ENCODE assay signal across 8 cellular contexts in genomic region chr17:41695954-41696720, GRCh38. TPM values are rescaled to one million over a fixed set of nuclear protein-coding genes. Genes with fewer than 3 reads are reported as not detected.
DNase-seq lines count a peak whose midpoint lies in the region; ATAC-seq and TF ChIP-seq lines count a peak whose summit lies in the region.

No MANE protein-coding gene starts in this region.

- in situ Hi-C loops in mammary epithelial cell (cut with MboI; ENCODE audit: low sequenced_read_pairs in 2 of 2) = no loop called here

- no TSS peak for BruUV-seq in mammary epithelial cell (replicated peaks; lab: Mats Ljungman, UMichigan)

- 55% methylated on average over 10 of the region's 10 CpGs for WGBS in mammary epithelial cell (ENCODE audit: low coverage, missing lambda C conversion rate)

- H2AFZ ChIP-seq in mammary epithelial cell (ENCODE audit: low read depth, low read length) = no peak overlapping the region

- H3K79me2 ChIP-seq in mammary epithelial cell (ENCODE audit: insufficient read depth, low read length) = peaks cover 3% of the 10 kb centered on the region

- CTCF ChIA-PET in mammary epithelial cell (lab: Charles Lee; ENCODE audit: low non-redundant PET) = interaction anchor here (0.6 to 0.8 kb wide), 2 partner anchors 22 to 264 kb away, joined by 6 to 10 read pairs; no protein-coding TSS in a partner anchor

- no peak overlapping the region for H3K4me3 ChIP-seq in WI38 (ENCODE audit: low read depth, low read length)
- H3K4me3 ChIP-seq in mammary epithelial cell (replicated peaks in 1 of 3; ENCODE audit: insufficient read depth in 1 of 3, low read depth in 2 of 3, low read length in 3 of 3) = no peak overlapping the region
- no peak overlapping the region for H3K4me3 ChIP-seq in left lung

- peak; percentile 70 for TF ChIP-seq CTCF in WI38 (IDR thresholded peaks at IDR 0.05; ENCODE audit: low read depth, low read length)
- peak; percentile 80 to 89 for TF ChIP-seq CTCF in mammary epithelial cell (conservative IDR thresholded peaks at IDR 0.05 in 1 of 2, IDR thresholded peaks at IDR 0.05 in 1 of 2; ENCODE audit: extremely low read depth in 1 of 2, insufficient read depth in 1 of 2, low read depth in 1 of 2, low read length in 2 of 2)
- peak; percentile 66 to 81 for TF ChIP-seq CTCF in left lung (IDR thresholded peaks at IDR 0.05)

- H3K36me3 ChIP-seq in mammary epithelial cell (ENCODE audit: insufficient read depth, low read length) (peaks cover 18% of the 10 kb centered on the region), left lung (peaks cover 3 to 45% of the 10 kb centered on the region in 2 donors)

- peaks cover 2% of the 10 kb centered on the region for H3K4me1 ChIP-seq in mammary epithelial cell (ENCODE audit: insufficient read depth, low read length)
- H3K4me1 ChIP-seq in left lung = peaks cover 8 to 46% of the 10 kb centered on the region in 2 donors

- no peak overlapping the region for H3K27ac ChIP-seq in mammary epithelial cell (ENCODE audit: insufficient read depth, low read depth, low read length)
- no peak overlapping the region for H3K27ac ChIP-seq in left lung

- ATAC-seq in left lung = peak; percentile 77
- no peak for ATAC-seq in HG03520 (IDR thresholded peaks at IDR 0.05; ENCODE audit: unreplicated experiment)

- peaks cover 6% of the 10 kb centered on the region for H4K20me1 ChIP-seq in mammary epithelial cell (ENCODE audit: insufficient read depth, low read length)

- dilution Hi-C loops in mammary epithelial cell (cut with HindIII; ENCODE audit: low sequenced_read_pairs) = no loop called here

- no peaks in the 10 kb centered on the region for H3K27me3 ChIP-seq in mammary epithelial cell (ENCODE audit: insufficient read depth, low read length)
- no peaks in the 10 kb centered on the region for H3K27me3 ChIP-seq in left lung

- intact Hi-C loops in mammary epithelial cell (cut with micrococcal nuclease) = loop anchor here (1.0 to 2.0 kb wide), 2 partner anchors 21 to 105 kb away; no protein-coding TSS in a partner anchor
- intact Hi-C loops in left lung (cut with DNase I) = no loop called here

- H3K4me2 ChIP-seq in mammary epithelial cell (ENCODE audit: insufficient read depth, low read depth, low read length) = no peak overlapping the region

- no peak overlapping the region for H3K9ac ChIP-seq in mammary epithelial cell (ENCODE audit: insufficient read depth, low read length)

- peak; percentile 78 for DNase-seq in activated gamma-delta T cell treated with Interleukin-2 at 50 U/mL for 16 hours
- DNase-seq in activated gamma-delta T cell (lab: John Stamatoyannopoulos, UW) = no peak
- peak; percentile 23 for DNase-seq in NCI-H2196 treated with DMSO at 0.1 percent for 48 hours (lab: John Stamatoyannopoulos, UW; ENCODE audit: unreplicated experiment)
- peak; percentile 58 for DNase-seq in mammary epithelial cell
- DNase-seq in left lung = peak in 1 of 2 donors; percentile 70
- DNase-seq in stimulated activated CD4-positive, alpha-beta T cell treated with anti-CD3 and anti-CD28 coated beads, TNF-alpha, amount 100 ng/mL, for 4 hours (ENCODE audit: low read depth in 3 of 3) = peak; percentile 43 to 70 (median 44)

- no peaks in the 10 kb centered on the region for H3K9me3 ChIP-seq in mammary epithelial cell (replicated peaks; ENCODE audit: insufficient read depth, low read length)
- H3K9me3 ChIP-seq in left lung = no peaks in the 10 kb centered on the region

RNA-seq across cellular contexts. Expression of gene EIF1, which starts 7.5 kb away (rescaled TPM):
- total RNA-seq in mammary epithelial cell = 100 to 1,000 TPM in 1 of 2 donors, 10 to 100 TPM in 1; 78.9 to 981 TPM
- 108 TPM for polyA plus RNA-seq in mammary epithelial cell
- 399 TPM for polyA minus RNA-seq in mammary epithelial cell
- total RNA-seq in left lung = 100 to 1,000 TPM; 728 to 773 TPM

RNA-seq across cellular contexts. Expression of gene GAST, which starts 16.0 kb away (rescaled TPM):
- 1 to 10 TPM in 1 of 2 donors, under 1 TPM in 1; 0.67 to 2.0 TPM for total RNA-seq in mammary epithelial cell
- polyA plus RNA-seq in mammary epithelial cell = 0.94 TPM
- polyA minus RNA-seq in mammary epithelial cell = 7.5 TPM
- total RNA-seq in left lung = not detected

RNA-seq across cellular contexts. Expression of gene HAP1, which starts 38.3 kb away (rescaled TPM):
- total RNA-seq in mammary epithelial cell (1 to 10 TPM; 2.2 to 3.7 TPM), left lung (under 1 TPM; 0.16 to 0.32 TPM)
- 0.70 TPM for polyA plus RNA-seq in mammary epithelial cell
- polyA minus RNA-seq in mammary epithelial cell = 0.72 TPM
